ENCODE assay signal across 25 cellular contexts in genomic region chr17:76495663-76496400, GRCh38. TPM values are rescaled to one million over a fixed set of nuclear protein-coding genes. Genes with fewer than 3 reads are reported as not detected.
DNase-seq lines count a peak whose midpoint lies in the region; ATAC-seq, FAIRE-seq and TF ChIP-seq lines count a peak whose summit lies in the region.
"Had no signal": no experiment of that assay in that cellular context is flagged by ENCODE, and none has a peak within 500 bp of the region (broad histone marks: within the 10 kb centered on the region; RNA-seq: fewer than 3 reads in every experiment).

No MANE protein-coding gene starts in this region.

- in situ Hi-C loops in HepG2 (cut with HindIII; ENCODE audit: extremely low pct_ligation_motif_present, low pct_unique_long_range_greater_than_20kb) = no loop called here

- H3K27ac ChIP-seq in HepG2 (ENCODE audit: extremely low read length, insufficient read depth, low read length) = no peak overlapping the region
- no peak overlapping the region for H3K27ac ChIP-seq in right lobe of liver
- H3K27ac ChIP-seq: breast epithelium, HL-60, testis had no signal

- no peak for TF ChIP-seq RAD21 in HepG2 (CRISPR knock-in tag; IDR thresholded peaks at IDR 0.05)

- no peak overlapping the region for H3K4me3 Mint-ChIP-seq in T-cell
- peak overlapping the region; percentile 55 to 100 (median 90) for H3K4me3 Mint-ChIP-seq in naive B cell
- no peak overlapping the region for H3K4me3 Mint-ChIP-seq in endothelial cell (ENCODE audit: unreplicated experiment)
- H3K4me3 Mint-ChIP-seq: mesothelial cell of epicardium had no signal

- POLR2A ChIA-PET in HepG2 (lab: Yijun Ruan, JAX) (interaction anchor here (8.2 kb wide), 1 partner anchor 8 kb away, joined by 252 read pairs; no protein-coding TSS in a partner anchor), T-cell (lab: Charles Lee) (no interaction called here)

- H3K27me3 ChIP-seq in HepG2 (ENCODE audit: control insufficient read depth in 1 of 2, insufficient read depth in 2 of 2, low read length in 2 of 2) (no peaks in the 10 kb centered on the region; a peak in 1 of 5 replicates), right lobe of liver (no peaks in the 10 kb centered on the region)
- H3K27me3 ChIP-seq: breast epithelium, gastrocnemius medialis, testis had no signal

- H3K9me3 ChIP-seq in HepG2 (ENCODE audit: low read length) (no peaks in the 10 kb centered on the region), right lobe of liver (no peaks in the 10 kb centered on the region)
- H3K9me3 ChIP-seq: breast epithelium, gastrocnemius medialis, testis had no signal

- peaks cover 75% of the 10 kb centered on the region for H3K4me1 ChIP-seq in HepG2 (ENCODE audit: insufficient read depth, low read length)
- H3K4me1 ChIP-seq in right lobe of liver = peaks cover 0 to 29% (median 3%) of the 10 kb centered on the region in 4 donors

- H3K4me2 ChIP-seq in HepG2 (ENCODE audit: low read depth, low read length) = no peak overlapping the region

- ATAC-seq in HepG2 (no peak), right lobe of liver (no peak), T-cell (replicated peaks in 1 of 4) (no peak), naive B cell (ENCODE audit: low read depth in 2 of 2) (no peak)
- ATAC-seq: gastrocnemius medialis, left cardiac atrium had no signal

- intact Hi-C loops in HepG2 (cut with micrococcal nuclease; ENCODE audit: unreplicated experiment) (no loop called here), right lobe of liver (cut with DNase I) (no loop called here)

- TF ChIP-seq POLR2A in HepG2 (IDR thresholded peaks at IDR 0.05; ENCODE audit: insufficient read depth in 1 of 2, low read depth in 2 of 2, low read length in 2 of 2) (0 out of 4 replicates have a peak, but pooled peaks of 1 of the 2 experiments have one; percentile 24), right lobe of liver (IDR thresholded peaks at IDR 0.05) (no peak)

- H3K36me3 Mint-ChIP-seq in T-cell (no peaks in the 10 kb centered on the region), naive B cell (peaks cover 0 to 10% of the 10 kb centered on the region in 2 donors), endothelial cell (ENCODE audit: low read depth, unreplicated experiment) (no peaks in the 10 kb centered on the region)
- H3K36me3 Mint-ChIP-seq: mesothelial cell of epicardium had no signal

- H3K4me3 ChIP-seq in HepG2 (replicated peaks in 1 of 3; ENCODE audit: insufficient read depth in 1 of 3, low read depth in 2 of 3, low read length in 3 of 3) = no peak overlapping the region
- H3K4me3 ChIP-seq in right lobe of liver = no peak overlapping the region
- H3K4me3 ChIP-seq: breast epithelium, gastrocnemius medialis, testis had no signal

- TF ChIP-seq EP300 in HepG2 (IDR thresholded peaks at IDR 0.05; ENCODE audit: low read depth in 2 of 2, low read length in 2 of 2) (no peak), HepG2 (CRISPR knock-in tag; IDR thresholded peaks at IDR 0.05; ENCODE audit: borderline replicate concordance) (no peak)

- H3K4me1 Mint-ChIP-seq in T-cell (peaks cover 58 to 91% (median 71%) of the 10 kb centered on the region in 3 donors), naive B cell (peaks cover 74 to 87% (median 84%) of the 10 kb centered on the region in 3 donors), endothelial cell (ENCODE audit: unreplicated experiment) (peaks cover 50% of the 10 kb centered on the region)

- no peak overlapping the region for H3K9ac ChIP-seq in HepG2 (ENCODE audit: insufficient read depth, low read depth, low read length)

- BruUV-seq in HepG2 (replicated peaks; lab: Mats Ljungman, UMichigan) = no TSS peak

- no peak for FAIRE-seq in HepG2 (lab: Jason Lieb, UNC)
- FAIRE-seq: small intestine had no signal

- DNase-seq in HepG2 (ENCODE audit: low spot score) (no peak), right lobe of liver (no peak), T-cell (no peak), naive B cell (no peak), foreskin melanocyte (no peak), endothelial cell (ENCODE audit: low spot score) (no peak), NCI-H2196 (lab: John Stamatoyannopoulos, UW; ENCODE audit: unreplicated experiment) (no peak)
- DNase-seq in stimulated activated naive CD4-positive, alpha-beta T cell (lab: John Stamatoyannopoulos, UW) = no peak
- DNase-seq: erythroblast; gastrocnemius medialis; left cardiac atrium; MV-4-11; NCI-H1930; NCI-H510A treated with DMSO at 0.1 percent for 48 hours; SIG-M5; small intestine; stimulated activated CD4-positive, alpha-beta T cell treated with anti-CD3 and anti-CD28 coated beads, Interleukin-4, amount 100 ng/mL, for 24 hours; testis had no signal

- no peak overlapping the region for H2AFZ ChIP-seq in HepG2 (ENCODE audit: low read length)

- H3K9me3 Mint-ChIP-seq in T-cell (no peaks in the 10 kb centered on the region), naive B cell (no peaks in the 10 kb centered on the region), endothelial cell (ENCODE audit: unreplicated experiment) (no peaks in the 10 kb centered on the region)
- H3K9me3 Mint-ChIP-seq: activated T-helper 2 cell treated with anti-CD3 and anti-CD28 coated beads, Interferon-gamma antibody, Interleukin-2, Interleukin-4, amounts not matched to agents 10 μg/mL and 5 μg/mL and 100 μg/mL, durations not matched to agents 14 hours and 24 hours and 36 hours; mesothelial cell of epicardium had no signal

- CTCF ChIA-PET in HepG2 (lab: Yijun Ruan, JAX; ENCODE audit: low intra/inter-chr PET ratio, low total read pairs) (no interaction called here), T-cell (lab: Charles Lee) (interaction anchor here in 1 of 2 donors (0.6 kb wide), 1 partner anchor 8 kb away, joined by 4 read pairs; no protein-coding TSS in a partner anchor)

- H3K79me2 ChIP-seq in HepG2 (ENCODE audit: insufficient read depth, low read length) = peaks cover 28% of the 10 kb centered on the region

- 0 out of 5 replicates have a peak, but pooled peaks cover 0 to 1% of the 10 kb centered on the region in 2 experiments for H3K36me3 ChIP-seq in HepG2 (replicated peaks in 1 of 2; ENCODE audit: control insufficient read depth in 1 of 2, insufficient read depth in 2 of 2, low read length in 2 of 2)
- no peaks in the 10 kb centered on the region for H3K36me3 ChIP-seq in right lobe of liver
- H3K36me3 ChIP-seq: breast epithelium, gastrocnemius medialis had no signal

- peaks cover 38% of the 10 kb centered on the region; the same call in 1 of the 2 replicates for H4K20me1 ChIP-seq in HepG2 (ENCODE audit: insufficient read depth, low read length)

- no peaks in the 10 kb centered on the region for H3K27me3 Mint-ChIP-seq in T-cell
- no peaks in the 10 kb centered on the region for H3K27me3 Mint-ChIP-seq in naive B cell
- H3K27me3 Mint-ChIP-seq in endothelial cell (ENCODE audit: unreplicated experiment) = peaks cover 9% of the 10 kb centered on the region

- TF ChIP-seq CTCF in HepG2 (CRISPR knock-in tag; IDR thresholded peaks at IDR 0.05) (no peak), right lobe of liver (IDR thresholded peaks at IDR 0.05) (no peak), endothelial cell (IDR thresholded peaks at IDR 0.05; ENCODE audit: unreplicated experiment) (no peak)

- 94% methylated on average over 13 of the region's 16 CpGs for WGBS in HepG2 (ENCODE audit: low lambda C conversion rate)
- 82% methylated on average over 4 of the region's 16 CpGs for WGBS in right lobe of liver (ENCODE audit: insufficient coverage, low coverage, low lambda C conversion rate, missing lambda C conversion rate)

- H3K27ac Mint-ChIP-seq in T-cell (peak overlapping the region; percentile 28 to 36), naive B cell (peak overlapping the region in 5 of 6 donors; percentile 37 to 99 (median 89)), endothelial cell (ENCODE audit: unreplicated experiment) (no peak overlapping the region)
- H3K27ac Mint-ChIP-seq: activated T-helper 2 cell treated with anti-CD3 and anti-CD28 coated beads, Interferon-gamma antibody, Interleukin-2, Interleukin-4, amounts not matched to agents 10 μg/mL and 5 μg/mL and 100 μg/mL, durations not matched to agents 14 hours and 24 hours and 36 hours; mesothelial cell of epicardium had no signal

RNA-seq across cellular contexts. Expression of gene RHBDF2, which starts 5.4 kb away (rescaled TPM):
- total RNA-seq in HepG2 (2016; rRNA removed; fragmentation: Illumina TruSeq; extraction: Trizol) (4.2 and 7.8 TPM in 2 replicates), right lobe of liver (10 to 100 TPM in 3 of 6 experiments, 1 to 10 TPM in 3; 7.1 to 18.6 (median 11.0) TPM), T-cell (10 to 100 TPM; 35.2 to 99.0 (median 74.0) TPM), endothelial cell (ENCODE audit: unreplicated experiment) (39.3 TPM)
- 3.3 and 3.4 TPM in 2 replicates for total RNA-seq in HepG2 (2016; cell fraction: cytosol; rRNA removed; fragmentation: Illumina TruSeq; extraction: Trizol; ENCODE audit: low read depth)
- total RNA-seq in HepG2 (2016; cell fraction: insoluble cytoplasmic fraction; rRNA removed; fragmentation: Illumina TruSeq; extraction: Trizol) = 2.8 and 8.6 TPM in 2 replicates
- 3.2 and 3.5 TPM in 2 replicates for total RNA-seq in HepG2 (2016; cell fraction: membrane; rRNA removed; fragmentation: Illumina TruSeq; extraction: Trizol)
- 10.0 and 14.7 TPM in 2 replicates for total RNA-seq in HepG2 (2016; cell fraction: nucleus; rRNA removed; fragmentation: Illumina TruSeq; extraction: Trizol)
- polyA plus RNA-seq in HepG2 (2011; rRNA removed) (24.2 and 27.6 TPM in 2 replicates), naive B cell (ENCODE audit: low read depth in 6 of 6) (100 to 1,000 TPM in 1 of 6 donors, 10 to 100 TPM in 5; 44.0 to 148 (median 51.7) TPM)
- 9.7 and 15.2 TPM in 2 replicates for polyA plus RNA-seq in HepG2 (2011; cell fraction: cytosol; rRNA removed)
- polyA plus RNA-seq in HepG2 (2011; cell fraction: nucleus; rRNA removed) = 96.1 and 124 TPM in 2 replicates
- 17.9 and 27.7 TPM in 2 replicates for polyA plus RNA-seq in HepG2 (2012)
- polyA plus RNA-seq in HepG2 (2016; cell fraction: cytosol; fragmentation: Illumina TruSeq; extraction: Trizol; ENCODE audit: low read depth) = 1.2 and 1.5 TPM in 2 replicates
- 3.8 and 4.6 TPM in 2 replicates for polyA plus RNA-seq in HepG2 (2016; cell fraction: insoluble cytoplasmic fraction; fragmentation: Illumina TruSeq; extraction: Trizol; ENCODE audit: low read depth)
- polyA plus RNA-seq in HepG2 (2016; cell fraction: membrane; fragmentation: Illumina TruSeq; extraction: Trizol; ENCODE audit: low read depth) = 2.0 and 3.1 TPM in 2 replicates
- polyA plus RNA-seq in HepG2 (2016; cell fraction: nucleus; fragmentation: Illumina TruSeq; extraction: Trizol; ENCODE audit: insufficient read depth, low read depth) = 23.9 and 27.3 TPM in 2 replicates
- 8.1 and 40.4 TPM in 2 replicates for polyA minus RNA-seq in HepG2 (2011; rRNA and poly(A)+ RNA removed; ENCODE audit: low replicate concordance)
- 12.8 and 13.5 TPM in 2 replicates for polyA minus RNA-seq in HepG2 (2011; cell fraction: cytosol; rRNA and poly(A)+ RNA removed)
- 26.5 and 30.6 TPM in 2 replicates for polyA minus RNA-seq in HepG2 (2011; cell fraction: nucleus; rRNA and poly(A)+ RNA removed)
- polyA plus RNA-seq: neural cell had no signal

RNA-seq across cellular contexts. Expression of gene AANAT, which starts 28.4 kb away (rescaled TPM):
- total RNA-seq in HepG2 (2016; rRNA removed; fragmentation: Illumina TruSeq; extraction: Trizol) (not detected in 2 replicates), right lobe of liver (not detected), T-cell (not detected), endothelial cell (ENCODE audit: unreplicated experiment) (not detected)
- not detected in 2 replicates for total RNA-seq in HepG2 (2016; cell fraction: cytosol; rRNA removed; fragmentation: Illumina TruSeq; extraction: Trizol; ENCODE audit: low read depth)
- total RNA-seq in HepG2 (2016; cell fraction: insoluble cytoplasmic fraction; rRNA removed; fragmentation: Illumina TruSeq; extraction: Trizol) = not detected in 2 replicates
- not detected in 2 replicates for total RNA-seq in HepG2 (2016; cell fraction: membrane; rRNA removed; fragmentation: Illumina TruSeq; extraction: Trizol)
- total RNA-seq in HepG2 (2016; cell fraction: nucleus; rRNA removed; fragmentation: Illumina TruSeq; extraction: Trizol) = not detected in 2 replicates
- polyA plus RNA-seq in HepG2 (2011; rRNA removed) (0.03 and 0.07 TPM in 2 replicates), naive B cell (ENCODE audit: low read depth in 6 of 6) (1 to 10 TPM in 1 of 6 donors, under 1 TPM in 2, not detected in 3; 0.24 to 1.2 (median 0.43) TPM)
- not detected in 2 replicates for polyA plus RNA-seq in HepG2 (2011; cell fraction: cytosol; rRNA removed)
- polyA plus RNA-seq in HepG2 (2011; cell fraction: nucleus; rRNA removed) = 0.23 and 0.42 TPM in 2 replicates
- 0.31 TPM in 1 of 2 replicates, not detected in the other for polyA plus RNA-seq in HepG2 (2012)
- not detected in 2 replicates for polyA plus RNA-seq in HepG2 (2016; cell fraction: cytosol; fragmentation: Illumina TruSeq; extraction: Trizol; ENCODE audit: low read depth)
- polyA plus RNA-seq in HepG2 (2016; cell fraction: insoluble cytoplasmic fraction; fragmentation: Illumina TruSeq; extraction: Trizol; ENCODE audit: low read depth) = not detected in 2 replicates
- polyA plus RNA-seq in HepG2 (2016; cell fraction: membrane; fragmentation: Illumina TruSeq; extraction: Trizol; ENCODE audit: low read depth) = not detected in 2 replicates
- not detected in 2 replicates for polyA plus RNA-seq in HepG2 (2016; cell fraction: nucleus; fragmentation: Illumina TruSeq; extraction: Trizol; ENCODE audit: insufficient read depth, low read depth)
- polyA minus RNA-seq in HepG2 (2011; rRNA and poly(A)+ RNA removed; ENCODE audit: low replicate concordance) = not detected in 2 replicates
- not detected in 2 replicates for polyA minus RNA-seq in HepG2 (2011; cell fraction: cytosol; rRNA and poly(A)+ RNA removed)
- polyA minus RNA-seq in HepG2 (2011; cell fraction: nucleus; rRNA and poly(A)+ RNA removed) = not detected in 2 replicates
- total RNA-seq: breast epithelium; gastrocnemius medialis; left cardiac atrium; pulmonary artery endothelial cell; T-helper 2 cell treated with Interferon-gamma antibody and Interleukin-4, amounts not matched to agents 100 ng/mL and 5 ng/mL, for 36 hours had no signal
- polyA plus RNA-seq: neural cell, small intestine had no signal

RNA-seq across cellular contexts. Expression of gene CYGB, which starts 41.7 kb away (rescaled TPM):
- 27.1 and 28.9 TPM in 2 replicates for total RNA-seq in HepG2 (2016; rRNA removed; fragmentation: Illumina TruSeq; extraction: Trizol)
- 5.2 and 8.2 TPM in 2 replicates for total RNA-seq in HepG2 (2016; cell fraction: cytosol; rRNA removed; fragmentation: Illumina TruSeq; extraction: Trizol; ENCODE audit: low read depth)
- total RNA-seq in HepG2 (2016; cell fraction: insoluble cytoplasmic fraction; rRNA removed; fragmentation: Illumina TruSeq; extraction: Trizol) = 25.6 and 28.4 TPM in 2 replicates
- 16.6 and 21.7 TPM in 2 replicates for total RNA-seq in HepG2 (2016; cell fraction: membrane; rRNA removed; fragmentation: Illumina TruSeq; extraction: Trizol)
- 14.7 and 17.2 TPM in 2 replicates for total RNA-seq in HepG2 (2016; cell fraction: nucleus; rRNA removed; fragmentation: Illumina TruSeq; extraction: Trizol)
- polyA plus RNA-seq in HepG2 (2011; rRNA removed) = 18.9 and 23.3 TPM in 2 replicates
- 19.3 and 25.5 TPM in 2 replicates for polyA plus RNA-seq in HepG2 (2011; cell fraction: cytosol; rRNA removed)
- 17.6 and 23.0 TPM in 2 replicates for polyA plus RNA-seq in HepG2 (2011; cell fraction: nucleus; rRNA removed)
- polyA plus RNA-seq in HepG2 (2012) = 20.2 and 20.5 TPM in 2 replicates
- 6.2 and 7.9 TPM in 2 replicates for polyA plus RNA-seq in HepG2 (2016; cell fraction: cytosol; fragmentation: Illumina TruSeq; extraction: Trizol; ENCODE audit: low read depth)
- 28.7 and 30.6 TPM in 2 replicates for polyA plus RNA-seq in HepG2 (2016; cell fraction: insoluble cytoplasmic fraction; fragmentation: Illumina TruSeq; extraction: Trizol; ENCODE audit: low read depth)
- polyA plus RNA-seq in HepG2 (2016; cell fraction: membrane; fragmentation: Illumina TruSeq; extraction: Trizol; ENCODE audit: low read depth) = 21.0 and 21.3 TPM in 2 replicates
- polyA plus RNA-seq in HepG2 (2016; cell fraction: nucleus; fragmentation: Illumina TruSeq; extraction: Trizol; ENCODE audit: insufficient read depth, low read depth) = 24.9 and 26.1 TPM in 2 replicates
- polyA minus RNA-seq in HepG2 (2011; rRNA and poly(A)+ RNA removed; ENCODE audit: low replicate concordance) = 0.26 and 16.8 TPM in 2 replicates
- 9.7 and 11.8 TPM in 2 replicates for polyA minus RNA-seq in HepG2 (2011; cell fraction: cytosol; rRNA and poly(A)+ RNA removed)
- polyA minus RNA-seq in HepG2 (2011; cell fraction: nucleus; rRNA and poly(A)+ RNA removed) = 12.9 and 17.7 TPM in 2 replicates
- 1 to 10 TPM; 1.8 to 4.1 (median 3.1) TPM for total RNA-seq in right lobe of liver
- under 1 TPM; 0.20 to 0.76 (median 0.65) TPM for total RNA-seq in T-cell
- 1 to 10 TPM in 2 of 6 donors, under 1 TPM in 4; 0.21 to 2.4 (median 0.79) TPM for polyA plus RNA-seq in naive B cell (ENCODE audit: low read depth in 6 of 6)
- 0.51 TPM for total RNA-seq in endothelial cell (ENCODE audit: unreplicated experiment)
- total RNA-seq: activated T-helper 2 cell treated with anti-CD3 and anti-CD28 coated beads, Interferon-gamma antibody, Interleukin-2, Interleukin-4, amounts not matched to agents 10 μg/mL and 5 μg/mL and 100 μg/mL, durations not matched to agents 14 hours and 24 hours and 36 hours had no signal

RNA-seq across cellular contexts. Expression of gene UBE2O, which starts 42.9 kb away (rescaled TPM):
- 21.5 and 22.3 TPM in 2 replicates for total RNA-seq in HepG2 (2016; rRNA removed; fragmentation: Illumina TruSeq; extraction: Trizol)
- total RNA-seq in HepG2 (2016; cell fraction: cytosol; rRNA removed; fragmentation: Illumina TruSeq; extraction: Trizol; ENCODE audit: low read depth) = 2.7 and 3.0 TPM in 2 replicates
- 22.1 and 22.5 TPM in 2 replicates for total RNA-seq in HepG2 (2016; cell fraction: insoluble cytoplasmic fraction; rRNA removed; fragmentation: Illumina TruSeq; extraction: Trizol)
- 7.2 and 8.1 TPM in 2 replicates for total RNA-seq in HepG2 (2016; cell fraction: membrane; rRNA removed; fragmentation: Illumina TruSeq; extraction: Trizol)
- 23.0 and 27.1 TPM in 2 replicates for total RNA-seq in HepG2 (2016; cell fraction: nucleus; rRNA removed; fragmentation: Illumina TruSeq; extraction: Trizol)
- polyA plus RNA-seq in HepG2 (2011; rRNA removed) = 23.5 and 30.4 TPM in 2 replicates
- polyA plus RNA-seq in HepG2 (2011; cell fraction: cytosol; rRNA removed) = 11.6 and 11.8 TPM in 2 replicates
- 87.2 and 93.5 TPM in 2 replicates for polyA plus RNA-seq in HepG2 (2011; cell fraction: nucleus; rRNA removed)
- 28.0 and 29.8 TPM in 2 replicates for polyA plus RNA-seq in HepG2 (2012)
- polyA plus RNA-seq in HepG2 (2016; cell fraction: cytosol; fragmentation: Illumina TruSeq; extraction: Trizol; ENCODE audit: low read depth) = 0.86 and 0.95 TPM in 2 replicates
- polyA plus RNA-seq in HepG2 (2016; cell fraction: insoluble cytoplasmic fraction; fragmentation: Illumina TruSeq; extraction: Trizol; ENCODE audit: low read depth) = 15.3 and 21.2 TPM in 2 replicates
- 2.1 and 3.0 TPM in 2 replicates for polyA plus RNA-seq in HepG2 (2016; cell fraction: membrane; fragmentation: Illumina TruSeq; extraction: Trizol; ENCODE audit: low read depth)
- polyA plus RNA-seq in HepG2 (2016; cell fraction: nucleus; fragmentation: Illumina TruSeq; extraction: Trizol; ENCODE audit: insufficient read depth, low read depth) = 66.1 and 73.3 TPM in 2 replicates
- polyA minus RNA-seq in HepG2 (2011; rRNA and poly(A)+ RNA removed; ENCODE audit: low replicate concordance) = 39.5 and 89.3 TPM in 2 replicates
- 31.1 and 31.4 TPM in 2 replicates for polyA minus RNA-seq in HepG2 (2011; cell fraction: cytosol; rRNA and poly(A)+ RNA removed)
- polyA minus RNA-seq in HepG2 (2011; cell fraction: nucleus; rRNA and poly(A)+ RNA removed) = 27.4 and 30.3 TPM in 2 replicates
- 10 to 100 TPM in 5 of 6 experiments, 1 to 10 TPM in 1; 10.0 to 12.9 (median 12.0) TPM for total RNA-seq in right lobe of liver
- total RNA-seq in T-cell = 10 to 100 TPM; 33.9 to 57.8 (median 47.5) TPM
- polyA plus RNA-seq in naive B cell (ENCODE audit: low read depth in 6 of 6) = 10 to 100 TPM; 11.0 to 26.0 (median 16.4) TPM
- 49.0 TPM for total RNA-seq in endothelial cell (ENCODE audit: unreplicated experiment)

RNA-seq across cellular contexts. Expression of gene PRCD, which starts 44.0 kb away (rescaled TPM):
- total RNA-seq in HepG2 (2016; rRNA removed; fragmentation: Illumina TruSeq; extraction: Trizol) (0.52 TPM in 1 of 2 replicates, not detected in the other), right lobe of liver (1 to 10 TPM in 1 of 6 experiments, under 1 TPM in 2, not detected in 3; 0.12 to 1.3 (median 0.22) TPM), T-cell (1 to 10 TPM in 2 of 5 donors, under 1 TPM in 3; 0.66 to 1.3 (median 0.92) TPM), endothelial cell (ENCODE audit: unreplicated experiment) (0.54 TPM)
- total RNA-seq in HepG2 (2016; cell fraction: cytosol; rRNA removed; fragmentation: Illumina TruSeq; extraction: Trizol; ENCODE audit: low read depth) = not detected in 2 replicates
- 0.36 and 0.48 TPM in 2 replicates for total RNA-seq in HepG2 (2016; cell fraction: insoluble cytoplasmic fraction; rRNA removed; fragmentation: Illumina TruSeq; extraction: Trizol)
- not detected in 2 replicates for total RNA-seq in HepG2 (2016; cell fraction: membrane; rRNA removed; fragmentation: Illumina TruSeq; extraction: Trizol)
- not detected in 2 replicates for total RNA-seq in HepG2 (2016; cell fraction: nucleus; rRNA removed; fragmentation: Illumina TruSeq; extraction: Trizol)
- polyA plus RNA-seq in HepG2 (2011; rRNA removed) (0.35 and 0.51 TPM in 2 replicates), naive B cell (ENCODE audit: low read depth in 6 of 6) (10 to 100 TPM; 21.6 to 54.4 (median 34.3) TPM)
- polyA plus RNA-seq in HepG2 (2011; cell fraction: cytosol; rRNA removed) = not detected in 2 replicates
- polyA plus RNA-seq in HepG2 (2011; cell fraction: nucleus; rRNA removed) = 0.06 TPM in 1 of 2 replicates, not detected in the other
- polyA plus RNA-seq in HepG2 (2012) = 0.61 and 0.71 TPM in 2 replicates
- polyA plus RNA-seq in HepG2 (2016; cell fraction: cytosol; fragmentation: Illumina TruSeq; extraction: Trizol; ENCODE audit: low read depth) = 0.25 TPM in 1 of 2 replicates, not detected in the other
- polyA plus RNA-seq in HepG2 (2016; cell fraction: insoluble cytoplasmic fraction; fragmentation: Illumina TruSeq; extraction: Trizol; ENCODE audit: low read depth) = not detected in 2 replicates
- not detected in 2 replicates for polyA plus RNA-seq in HepG2 (2016; cell fraction: membrane; fragmentation: Illumina TruSeq; extraction: Trizol; ENCODE audit: low read depth)
- not detected in 2 replicates for polyA plus RNA-seq in HepG2 (2016; cell fraction: nucleus; fragmentation: Illumina TruSeq; extraction: Trizol; ENCODE audit: insufficient read depth, low read depth)
- polyA minus RNA-seq in HepG2 (2011; rRNA and poly(A)+ RNA removed; ENCODE audit: low replicate concordance) = 0.70 TPM in 1 of 2 replicates, not detected in the other
- not detected in 2 replicates for polyA minus RNA-seq in HepG2 (2011; cell fraction: cytosol; rRNA and poly(A)+ RNA removed)
- polyA minus RNA-seq in HepG2 (2011; cell fraction: nucleus; rRNA and poly(A)+ RNA removed) = not detected in 2 replicates
- total RNA-seq: activated T-helper 2 cell treated with anti-CD3 and anti-CD28 coated beads, Interferon-gamma antibody, Interleukin-2, Interleukin-4, amounts not matched to agents 10 μg/mL and 5 μg/mL and 100 μg/mL, durations not matched to agents 14 hours and 24 hours and 36 hours; T-helper 2 cell treated with Interferon-gamma antibody and Interleukin-4, amounts not matched to agents 100 ng/mL and 5 ng/mL, for 36 hours had no signal

Comparison
In these comparisons a context has a peak if more than half of its experiments do, and no peak if none do; other contexts are left out.
1. H3K4me3 Mint-ChIP-seq: peak in naive B cell (8 of 8); none in T-cell (0 of 3) and endothelial cell (single experiment).